ENCODE assay signal across 31 cellular contexts in the genomic region with DNA sequence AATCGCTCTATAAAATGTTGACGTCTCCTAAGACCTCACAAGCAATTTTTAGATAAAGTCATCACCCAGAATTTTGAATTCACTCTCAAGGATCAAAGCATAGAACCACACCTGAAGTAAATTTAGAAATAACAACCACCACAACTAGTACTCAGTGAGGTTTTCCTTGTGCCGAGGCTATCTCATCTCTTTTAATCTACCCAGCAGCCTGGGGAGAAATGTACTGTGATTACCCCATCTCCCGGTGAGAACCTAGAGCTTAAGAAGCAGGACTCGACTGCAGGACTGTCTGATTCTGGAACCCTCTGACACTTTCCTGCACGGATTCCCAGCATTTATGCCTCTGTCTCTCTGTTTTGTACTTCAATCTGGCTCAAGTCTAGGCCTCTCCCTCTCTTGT.
"Had no signal": no experiment of that assay in that cellular context is flagged by ENCODE, and none has a peak within 500 bp of the region (broad histone marks: within the 10 kb centered on the region; RNA-seq: fewer than 3 reads in every experiment).

No MANE protein-coding gene starts in this region.

- H3K27ac ChIP-seq: PC-9, RWPE1, VCaP had no signal

- H3K9me3 Mint-ChIP-seq: activated B cell treated with CpG ODN at 0.5 μM for 24 hours; activated naive CD4-positive, alpha-beta T cell treated with anti-CD3 and anti-CD28 coated beads, Interleukin-2, amount 50 U/mL, for 24 hours had no signal

- H3K27me3 Mint-ChIP-seq: activated naive CD4-positive, alpha-beta T cell treated with anti-CD3 and anti-CD28 coated beads, Interleukin-2, amount 50 U/mL, for 24 hours had no signal

- H3K4me1 Mint-ChIP-seq: activated B cell treated with CpG ODN at 0.5 μM for 24 hours had no signal

- H3K4me3 ChIP-seq: PC-9 had no signal

- H3K36me3 Mint-ChIP-seq: activated naive CD4-positive, alpha-beta T cell treated with anti-CD3 and anti-CD28 coated beads, Interleukin-2, amount 50 U/mL, for 24 hours; activated naive CD8-positive, alpha-beta T cell treated with anti-CD3 and anti-CD28 coated beads, Interleukin-2, amount 10 ng/mL, durations not matched to agents 7 days and 5 days; brain had no signal

- H3K27ac Mint-ChIP-seq: activated B cell treated with CpG ODN at 0.5 μM for 24 hours; activated CD8-positive, alpha-beta T cell treated with anti-CD3 and anti-CD28 coated beads for 36 hours; activated naive CD4-positive, alpha-beta T cell treated with anti-CD3 and anti-CD28 coated beads, Interleukin-2, amount 50 U/mL, for 24 hours; activated naive CD8-positive, alpha-beta T cell treated with anti-CD3 and anti-CD28 coated beads, Interleukin-2, amount 10 ng/mL, durations not matched to agents 7 days and 5 days; activated T-cell treated with anti-CD3 and anti-CD28 coated beads, Interleukin-2, amount 50 U/mL, for 72 hours; activated T-helper 2 cell treated with anti-CD3 and anti-CD28 coated beads, Interferon-gamma antibody, Interleukin-2, Interleukin-4, amounts not matched to agents 10 μg/mL and 5 μg/mL and 100 μg/mL, durations not matched to agents 14 hours and 24 hours and 36 hours had no signal

- H3K4me3 Mint-ChIP-seq: activated B cell treated with CpG ODN at 0.5 μM for 24 hours; activated CD8-positive, alpha-beta T cell treated with anti-CD3 and anti-CD28 coated beads for 36 hours; activated naive CD4-positive, alpha-beta T cell treated with anti-CD3 and anti-CD28 coated beads, Interleukin-2, amount 50 U/mL, for 24 hours; activated naive CD8-positive, alpha-beta T cell treated with anti-CD3 and anti-CD28 coated beads, Interleukin-2, amount 10 ng/mL, durations not matched to agents 7 days and 5 days; activated T-cell treated with anti-CD3 and anti-CD28 coated beads, Interleukin-2, amount 50 U/mL, for 72 hours; brain had no signal

- DNase-seq: activated B cell treated with CpG ODN at 0.5 μM for 24 hours; activated CD4-positive, alpha-beta T cell treated with anti-CD3 and anti-CD28 coated beads for 4 hours; activated CD4-positive, CD25-positive, alpha-beta regulatory T cell treated with anti-CD3 and anti-CD28 coated beads, Interleukin-2, amount 50 U/mL, for 72 hours; activated CD8-positive, alpha-beta T cell treated with anti-CD3 and anti-CD28 coated beads for 36 hours; activated gamma-delta T cell; activated naive CD4-positive, alpha-beta T cell treated with Interleukin-2 at 50 U/mL for 16 hours; activated naive CD8-positive, alpha-beta T cell treated with anti-CD3 and anti-CD28 coated beads, Interleukin-2, amount 10 ng/mL, durations not matched to agents 7 days and 5 days; activated T-cell treated with anti-CD3 and anti-CD28 coated beads, Interleukin-2, amount 50 U/mL, for 1 hour; activated T-cell treated with anti-CD3 and anti-CD28 coated beads, Interleukin-2, amount 50 U/mL, for 72 hours; caudate nucleus; cerebellar nuclear complex; Karpas-422; NCI-H1105; NCI-H1436; NCI-H1694; NCI-H1930; NCI-H2081 treated with DMSO at 0.1 percent for 48 hours; NCI-H226; NCI-H446 treated with DMSO at 0.1 percent for 48 hours; NCI-H524; NCI-H69; NK-92 treated with Interleukin-12 subunit alpha and Interleukin-12 subunit beta, amount 100 ng/mL, for 24 hours; PC-9; SW 1271; T-helper 1 cell; T-helper 9 cell had no signal
